In the genomic region with DNA sequence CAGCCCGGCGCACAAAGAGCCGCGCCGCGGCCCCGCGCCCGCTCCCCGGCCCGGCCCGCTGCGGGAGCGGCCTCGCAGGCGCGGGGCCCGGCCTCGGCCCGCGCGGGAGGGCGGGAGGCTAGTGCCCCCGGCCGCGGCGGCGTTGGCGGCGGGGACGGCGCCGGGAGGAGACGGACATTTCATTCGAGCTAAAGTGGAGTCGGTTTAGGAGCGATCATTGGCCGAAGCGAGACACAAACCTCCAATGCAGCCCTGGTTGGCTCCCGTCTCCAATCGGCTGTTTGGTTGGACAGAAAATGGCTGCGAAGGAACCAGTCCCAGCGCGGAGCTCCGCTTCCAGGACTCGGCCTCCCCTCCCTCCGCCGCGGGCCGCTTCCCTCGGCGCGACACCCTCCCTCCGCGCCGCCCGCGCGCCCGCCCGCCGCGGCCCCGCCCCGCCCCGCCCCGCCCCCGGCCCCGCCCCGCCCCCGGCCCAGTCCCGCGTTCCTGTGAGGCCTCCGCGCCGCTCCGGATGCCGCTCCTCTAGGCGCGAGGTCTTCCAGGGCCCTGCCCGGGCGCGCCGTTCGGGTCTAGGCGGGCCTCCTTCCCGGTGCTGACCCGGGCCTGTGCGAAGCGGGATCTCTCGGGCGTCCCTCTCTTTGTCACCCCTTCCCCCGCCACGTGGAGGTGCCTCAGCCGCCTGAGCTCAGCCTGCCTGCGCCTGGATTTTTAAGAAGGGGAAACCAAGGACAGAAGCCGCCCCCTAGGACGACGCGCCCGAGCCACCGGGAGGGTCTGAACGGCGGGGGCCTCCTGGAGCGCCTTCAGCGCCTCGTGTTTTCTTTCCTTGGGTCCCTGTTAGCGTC, we compare ENCODE assay signal across 7 cellular contexts. TPM values are rescaled to one million over a fixed set of nuclear protein-coding genes. Genes with fewer than 3 reads are reported as not detected.
DNase-seq lines count a peak whose midpoint lies in the region; ATAC-seq and TF ChIP-seq lines count a peak whose summit lies in the region.

NFYB (minus strand) TSS at position 309 of the 845 bp plus-strand sequence. CDS start 2,757 bp downstream, outside the sequence.

- H3K9me3 ChIP-seq in hepatocyte (ENCODE audit: low read depth): no peaks in the 10 kb centered on the region

- peak; percentile 91 for TF ChIP-seq POLR2A in GM18505 (IDR thresholded peaks at IDR 0.05; ENCODE audit: borderline replicate concordance, extremely low read depth, insufficient read depth, insufficient read length)

- TF ChIP-seq CTCF in astrocyte of the cerebellum (IDR thresholded peaks at IDR 0.05; ENCODE audit: low read depth, low read length, missing control alignments): no peak
- no peak for TF ChIP-seq CTCF in hepatocyte (IDR thresholded peaks at IDR 0.05; ENCODE audit: poor library complexity)

- no peaks in the 10 kb centered on the region for H4K20me1 ChIP-seq in hepatocyte (ENCODE audit: insufficient read depth, poor library complexity, severe bottlenecking)

- ATAC-seq in GM18505 (IDR thresholded peaks at IDR 0.05; ENCODE audit: unreplicated experiment): peak; percentile 91
- ATAC-seq in HG02973 (IDR thresholded peaks at IDR 0.05; ENCODE audit: unreplicated experiment): peak; percentile 91

- peak within 1 kb of the TSS; percentile 91 for H2AFZ ChIP-seq in hepatocyte

- H3K36me3 ChIP-seq in hepatocyte (replicated peaks; ENCODE audit: insufficient read depth, low read depth): no peaks in the 10 kb centered on the region

- peak within 1 kb of the TSS; percentile 92 for H3K4me2 ChIP-seq in hepatocyte

- H3K4me3 ChIP-seq in astrocyte of the cerebellum (ENCODE audit: low read depth, low read length) (peak within 1 kb of the TSS; percentile 70), hepatocyte (peak within 1 kb of the TSS; percentile 75)

- H3K9me2 ChIP-seq in hepatocyte (replicated peaks; ENCODE audit: insufficient read depth): no peaks in the 10 kb centered on the region

- DNase-seq in NCI-H2029 (lab: John Stamatoyannopoulos, UW) (peak; percentile 95), T-helper 22 cell (ENCODE audit: low read depth) (peak; percentile 90), astrocyte of the cerebellum (ENCODE audit: low read depth) (peak; percentile 95), hepatocyte (ENCODE audit: low spot score) (peak; percentile 97), retina (peak; percentile 94)

- H3K79me2 ChIP-seq in hepatocyte: peaks cover 38% of the 10 kb centered on the region

- H3K4me1 ChIP-seq in hepatocyte (ENCODE audit: insufficient read depth): peaks cover 18% of the 10 kb centered on the region

- in situ Hi-C loops in astrocyte of the cerebellum (cut with HindIII; ENCODE audit: low sequenced_read_pairs): no loop called here

- no peaks in the 10 kb centered on the region for H3K27me3 ChIP-seq in hepatocyte

- 3% methylated on average over 41 of the region's 108 CpGs for WGBS in hepatocyte (ENCODE audit: low lambda C conversion rate, missing lambda C conversion rate)

- H3K27ac ChIP-seq in hepatocyte: peak within 1 kb of the TSS; percentile 91

RNA-seq across cellular contexts. Expression of gene NFYB, which starts in this region (rescaled TPM):
- 16.1 and 27.5 TPM in 2 replicates for total RNA-seq in hepatocyte
- polyA plus RNA-seq in hepatocyte: 20.4 and 31.2 TPM in 2 replicates

Comparison
In these comparisons a context has a peak if more than half of its experiments do, and no peak if none do; other contexts are left out.
1. Peak in every context shown above with its lines: DNase-seq, ATAC-seq, H3K4me3 ChIP-seq and H3K27ac ChIP-seq.